ENCODE assay signal across 28 cellular contexts in the genomic region with DNA sequence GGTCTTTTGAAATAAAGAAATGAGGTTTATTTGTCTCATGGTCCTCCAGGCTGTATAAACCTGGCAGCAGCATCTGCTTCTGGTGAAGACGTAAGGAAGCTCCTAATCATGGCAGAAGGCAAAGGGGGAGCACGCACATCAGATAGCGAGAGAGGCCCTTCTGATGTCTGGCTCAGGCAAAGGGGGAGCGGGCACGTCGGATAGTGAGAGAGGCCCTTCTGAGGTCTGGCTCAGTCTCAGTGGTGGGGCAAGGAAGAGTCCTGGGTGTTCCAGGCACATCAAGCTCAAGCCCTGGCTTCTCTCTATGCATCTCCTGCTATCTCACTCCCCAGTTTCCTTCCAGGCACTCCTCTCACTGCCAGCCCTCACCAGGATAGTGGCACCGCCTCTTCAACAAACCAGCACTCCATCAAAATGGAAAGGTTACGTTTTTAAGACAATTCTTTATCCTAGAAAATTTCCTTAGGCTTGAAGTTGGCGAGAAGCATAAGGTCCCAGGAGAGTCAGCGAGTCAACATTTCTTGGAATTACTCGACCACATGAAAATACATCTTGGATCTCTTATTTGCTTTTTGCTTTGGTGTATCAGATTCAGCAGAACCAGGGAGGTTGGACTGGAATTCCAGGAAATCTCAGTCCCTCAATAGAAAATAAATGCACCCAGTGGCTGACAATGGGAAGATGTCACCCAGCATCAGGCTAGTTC.
"Had no signal": no experiment of that assay in that cellular context is flagged by ENCODE, and none has a peak within 500 bp of the region (broad histone marks: within the 10 kb centered on the region; RNA-seq: fewer than 3 reads in every experiment).

No MANE protein-coding gene starts in this region.

- H3K27ac Mint-ChIP-seq: activated CD8-positive, alpha-beta T cell treated with anti-CD3 and anti-CD28 coated beads, Interleukin-2, amount 10 ng/mL, durations not matched to agents 7 days and 5 days; activated naive CD8-positive, alpha-beta T cell treated with anti-CD3 and anti-CD28 coated beads, Interleukin-2, amount 10 ng/mL, durations not matched to agents 7 days and 5 days; T-helper 1 cell treated with Interleukin-12 subunit alpha and Interleukin-12 subunit beta and Interleukin-4 antibody, amounts not matched to agents 30 μg/mL and 1 μg/mL, for 36 hours; WTC11 had no signal

- H3K36me3 ChIP-seq: adrenal gland, breast epithelium, Peyer's patch, SJSA1 had no signal

- H3K4me1 ChIP-seq: adrenal gland, breast epithelium, Peyer's patch had no signal

- H3K36me3 Mint-ChIP-seq: activated naive CD8-positive, alpha-beta T cell treated with anti-CD3 and anti-CD28 coated beads, Interleukin-2, amount 10 ng/mL, durations not matched to agents 7 days and 5 days had no signal

- H3K9me3 ChIP-seq: adrenal gland, Peyer's patch, SJSA1 had no signal

- H3K27me3 Mint-ChIP-seq: activated naive CD8-positive, alpha-beta T cell treated with anti-CD3 and anti-CD28 coated beads, Interleukin-2, amount 10 ng/mL, durations not matched to agents 7 days and 5 days had no signal

- DNase-seq: activated CD4-positive, alpha-beta T cell treated with anti-CD3 and anti-CD28 coated beads for 48 hours; activated CD4-positive, alpha-beta T cell treated with anti-CD3 and anti-CD28 coated beads, Interleukin-2, amount 50 U/mL, for 4 hours; activated CD4-positive, CD25-positive, alpha-beta regulatory T cell treated with anti-CD3 and anti-CD28 coated beads, Interleukin-2, amount 50 U/mL, for 72 hours; activated CD8-positive, alpha-beta memory T cell treated with anti-CD3 and anti-CD28 coated beads, Interleukin-2, amount 50 U/mL, for 48 hours; activated CD8-positive, alpha-beta T cell treated with anti-CD3 and anti-CD28 coated beads, Interleukin-2, amount 10 ng/mL, durations not matched to agents 7 days and 5 days; activated naive CD4-positive, alpha-beta T cell treated with anti-CD3 and anti-CD28 coated beads, Interleukin-2, amount 50 U/mL, for 16 hours; activated naive CD8-positive, alpha-beta T cell treated with anti-CD3 and anti-CD28 coated beads, Interleukin-2, amount 10 ng/mL, durations not matched to agents 7 days and 5 days; activated T-cell treated with anti-CD3 and anti-CD28 coated beads, Interleukin-2, amount 50 U/mL, for 1 hour; anterior cingulate cortex; caudate nucleus; Karpas-422; NCI-H1105 treated with DMSO at 0.1 percent for 48 hours; NCI-H1436 treated with DMSO at 0.1 percent for 48 hours; NCI-H187; NCI-H2081; NCI-H446; NCI-H524; Peyer's patch; SHP77; SW 1271; T-helper 9 cell had no signal

- H3K4me1 Mint-ChIP-seq: activated naive CD8-positive, alpha-beta T cell treated with anti-CD3 and anti-CD28 coated beads, Interleukin-2, amount 10 ng/mL, durations not matched to agents 7 days and 5 days; WTC11 had no signal

- H3K4me3 Mint-ChIP-seq: activated CD8-positive, alpha-beta T cell treated with anti-CD3 and anti-CD28 coated beads, Interleukin-2, amount 10 ng/mL, durations not matched to agents 7 days and 5 days; activated naive CD8-positive, alpha-beta T cell treated with anti-CD3 and anti-CD28 coated beads, Interleukin-2, amount 10 ng/mL, durations not matched to agents 7 days and 5 days; T-helper 1 cell treated with Interleukin-12 subunit alpha and Interleukin-12 subunit beta and Interleukin-4 antibody, amounts not matched to agents 30 μg/mL and 1 μg/mL, for 36 hours; WTC11 had no signal

- ATAC-seq: activated CD8-positive, alpha-beta T cell treated with anti-CD3 and anti-CD28 coated beads, Interleukin-2, amount 10 ng/mL, durations not matched to agents 7 days and 5 days; SK-N-SH treated with all-trans-retinoic acid at 6 μM for 48 hours; WTC11 had no signal

- H3K27ac ChIP-seq: breast epithelium, Peyer's patch, RWPE1 had no signal

- H3K27me3 ChIP-seq: adrenal gland, Peyer's patch, SJSA1 had no signal

- H3K4me3 ChIP-seq: adrenal gland, breast epithelium, Peyer's patch, SJSA1 had no signal
